9 cellular contexts compared by ENCODE assay signal in genomic region chr12:107610030-107610859, GRCh38.
DNase-seq lines count a peak whose midpoint lies in the region; ATAC-seq and TF ChIP-seq lines count a peak whose summit lies in the region.
"Had no signal": no experiment of that assay in that cellular context is flagged by ENCODE, and none has a peak within 500 bp of the region (broad histone marks: within the 10 kb centered on the region; RNA-seq: fewer than 3 reads in every experiment).

No MANE protein-coding gene starts in this region.

- H3K27me3 ChIP-seq in iPS-20b (ENCODE audit: insufficient read depth, low read length): peaks cover 10% of the 10 kb centered on the region

- no peak overlapping the region for H3K27ac Mint-ChIP-seq in activated CD8-positive, alpha-beta T cell treated with anti-CD3 and anti-CD28 coated beads for 36 hours
- no peak overlapping the region for H3K27ac Mint-ChIP-seq in stimulated activated naive B cell treated with anti-CD40 and anti-IgM and Interleukin-4, amounts not matched to agents 10 μg/mL and 1 μg/mL and 100 μg/mL, for 72 hours

- H3K27me3 Mint-ChIP-seq in activated CD8-positive, alpha-beta T cell treated with anti-CD3 and anti-CD28 coated beads for 36 hours: no peaks in the 10 kb centered on the region
- H3K27me3 Mint-ChIP-seq in stimulated activated naive B cell treated with anti-CD40 and anti-IgM and Interleukin-4, amounts not matched to agents 10 μg/mL and 1 μg/mL and 100 μg/mL, for 72 hours: no peaks in the 10 kb centered on the region

- H3K4me1 Mint-ChIP-seq in activated CD8-positive, alpha-beta T cell treated with anti-CD3 and anti-CD28 coated beads for 36 hours (ENCODE audit: low read depth): no peaks in the 10 kb centered on the region
- H3K4me1 Mint-ChIP-seq in stimulated activated naive B cell treated with anti-CD40 and anti-IgM and Interleukin-4, amounts not matched to agents 10 μg/mL and 1 μg/mL and 100 μg/mL, for 72 hours: no peaks in the 10 kb centered on the region

- no peaks in the 10 kb centered on the region for H3K9me3 Mint-ChIP-seq in activated CD8-positive, alpha-beta T cell treated with anti-CD3 and anti-CD28 coated beads for 36 hours
- no peaks in the 10 kb centered on the region for H3K9me3 Mint-ChIP-seq in stimulated activated naive B cell treated with anti-CD40 and anti-IgM and Interleukin-4, amounts not matched to agents 10 μg/mL and 1 μg/mL and 100 μg/mL, for 72 hours
- H3K9me3 Mint-ChIP-seq: activated naive CD4-positive, alpha-beta T cell treated with anti-CD3 and anti-CD28 coated beads, Interleukin-2, amount 50 U/mL, for 72 hours had no signal

- POLR2A ChIA-PET in activated CD8-positive, alpha-beta T cell treated with anti-CD3 and anti-CD28 coated beads for 36 hours (lab: Charles Lee): interaction anchor here (0.6 kb wide), 1 partner anchor 501 kb away, joined by 3 read pairs; no protein-coding TSS in a partner anchor

- CTCF ChIA-PET in activated CD8-positive, alpha-beta T cell treated with anti-CD3 and anti-CD28 coated beads for 36 hours (lab: Charles Lee): interaction anchor here (0.9 to 12.4 kb wide), 14 partner anchors 10 to 505 kb away, joined by 3 to 235 read pairs (median 5); no protein-coding TSS in a partner anchor

- ATAC-seq in activated CD8-positive, alpha-beta T cell treated with anti-CD3 and anti-CD28 coated beads for 36 hours: peak; percentile 60
- peak; percentile 38 to 43 for ATAC-seq in stimulated activated naive B cell treated with anti-CD40 and anti-IgM and Interleukin-4, amounts not matched to agents 10 μg/mL and 1 μg/mL and 100 μg/mL, for 72 hours (replicated peaks)
- no peak for ATAC-seq in HG03280 (IDR thresholded peaks at IDR 0.05; ENCODE audit: unreplicated experiment)
- ATAC-seq in GM21360 (IDR thresholded peaks at IDR 0.05; ENCODE audit: unreplicated experiment): no peak

- no peaks in the 10 kb centered on the region for H3K9me3 ChIP-seq in iPS-20b (ENCODE audit: insufficient read depth, low read depth, low read length)

- H3K36me3 Mint-ChIP-seq in activated CD8-positive, alpha-beta T cell treated with anti-CD3 and anti-CD28 coated beads for 36 hours (ENCODE audit: low read depth): peaks cover 6% of the 10 kb centered on the region
- no peaks in the 10 kb centered on the region for H3K36me3 Mint-ChIP-seq in stimulated activated naive B cell treated with anti-CD40 and anti-IgM and Interleukin-4, amounts not matched to agents 10 μg/mL and 1 μg/mL and 100 μg/mL, for 72 hours
- H3K36me3 Mint-ChIP-seq: activated naive CD4-positive, alpha-beta T cell treated with anti-CD3 and anti-CD28 coated beads, Interleukin-2, amount 50 U/mL, for 72 hours had no signal

- peak; percentile 61 for TF ChIP-seq CTCF in activated CD8-positive, alpha-beta T cell treated with anti-CD3 and anti-CD28 coated beads for 36 hours (IDR thresholded peaks at IDR 0.05)

- peak overlapping the region; percentile 59; the same call in 1 of the 2 replicates for H3K4me3 ChIP-seq in iPS-20b (ENCODE audit: low read length)

- intact Hi-C loops in activated CD8-positive, alpha-beta T cell treated with anti-CD3 and anti-CD28 coated beads for 36 hours (cut with micrococcal nuclease): no loop called here

- peak overlapping the region; percentile 46; the same call in 1 of the 2 replicates for H3K9ac ChIP-seq in iPS-20b (ENCODE audit: low read depth, low read length)

- H3K27ac ChIP-seq in iPS-20b (ENCODE audit: low read length): no peak overlapping the region

- H3K36me3 ChIP-seq in iPS-20b (ENCODE audit: insufficient read depth, low read depth, low read length): no peaks in the 10 kb centered on the region

- DNase-seq in SHP77 (lab: John Stamatoyannopoulos, UW) (peak; percentile 8 to 13), SHP77 treated with DMSO at 0.1 percent for 48 hours (lab: John Stamatoyannopoulos, UW) (no peak), LHCN-M2 (ENCODE audit: low read depth) (peak; percentile 19)
- peak; percentile 57 for DNase-seq in activated CD8-positive, alpha-beta T cell treated with anti-CD3 and anti-CD28 coated beads for 36 hours
- no peak for DNase-seq in stimulated activated naive B cell treated with anti-CD40 and anti-IgM and Interleukin-4, amounts not matched to agents 10 μg/mL and 1 μg/mL and 100 μg/mL, for 72 hours

- H3K4me3 Mint-ChIP-seq in activated CD8-positive, alpha-beta T cell treated with anti-CD3 and anti-CD28 coated beads for 36 hours: no peak overlapping the region
- no peak overlapping the region for H3K4me3 Mint-ChIP-seq in stimulated activated naive B cell treated with anti-CD40 and anti-IgM and Interleukin-4, amounts not matched to agents 10 μg/mL and 1 μg/mL and 100 μg/mL, for 72 hours

- H3K4me1 ChIP-seq in iPS-20b (ENCODE audit: insufficient read depth, low read length): peaks cover 11% of the 10 kb centered on the region; the same call in 1 of the 2 replicates

Comparison
In these comparisons a context has a peak if more than half of its experiments do, and no peak if none do; other contexts are left out.
1. DNase-seq: peak in SHP77 (2 of 2), LHCN-M2 (single experiment) and activated CD8-positive, alpha-beta T cell treated with anti-CD3 and anti-CD28 coated beads for 36 hours (single experiment); none in SHP77 treated with DMSO at 0.1 percent for 48 hours (single experiment) and stimulated activated naive B cell treated with anti-CD40 and anti-IgM and Interleukin-4, amounts not matched to agents 10 μg/mL and 1 μg/mL and 100 μg/mL, for 72 hours (single experiment).
2. ATAC-seq: peak in activated CD8-positive, alpha-beta T cell treated with anti-CD3 and anti-CD28 coated beads for 36 hours (single experiment) and stimulated activated naive B cell treated with anti-CD40 and anti-IgM and Interleukin-4, amounts not matched to agents 10 μg/mL and 1 μg/mL and 100 μg/mL, for 72 hours (2 of 2); none in HG03280 (single experiment) and GM21360 (single experiment).